8 cellular contexts compared by ENCODE assay signal in genomic region chr21:44793269-44794030, GRCh38. TPM values are rescaled to one million over a fixed set of nuclear protein-coding genes. Genes with fewer than 3 reads are reported as not detected.
DNase-seq lines count a peak whose midpoint lies in the region; ATAC-seq, FAIRE-seq and TF ChIP-seq lines count a peak whose summit lies in the region.

No MANE protein-coding gene starts in this region.

- H2BK15ac ChIP-seq in H1 (ENCODE audit: low read length) = no peak overlapping the region

- H2BK12ac ChIP-seq in H1 (ENCODE audit: low read depth, low read length) = no peak overlapping the region

- TF ChIP-seq RAD21 in H1 (IDR thresholded peaks at IDR 0.05 in 1 of 2, conservative IDR thresholded peaks at IDR 0.05 in 1 of 2; ENCODE audit: low read depth in 2 of 2, low read length in 2 of 2) = peak; percentile 90 to 95

- no peaks in the 10 kb centered on the region for H3K27me3 Mint-ChIP-seq in activated CD4-positive, alpha-beta T cell treated with anti-CD3 and anti-CD28 coated beads, Interleukin-2, amount 10 ng/mL, durations not matched to agents 24 days and 14 days

- H3K4me1 ChIP-seq in H1 (replicated peaks in 1 of 4; ENCODE audit: control insufficient read depth in 3 of 4, insufficient read depth in 4 of 4, low read length in 3 of 4) = peaks cover 0 to 5% (median 4%) of the 10 kb centered on the region in 4 experiments; a peak in 3 of 7 replicates
- H3K4me1 ChIP-seq in tibial artery = peaks cover 0 to 10% (median 0%) of the 10 kb centered on the region in 4 donors

- no peak overlapping the region for H3K23ac ChIP-seq in H1 (ENCODE audit: insufficient read length)

- no peaks in the 10 kb centered on the region for H3K23me2 ChIP-seq in H1 (ENCODE audit: low read depth, low read length)

- TF ChIP-seq CTCF in H1 (IDR thresholded peaks at IDR 0.05; ENCODE audit: control extremely low read depth in 1 of 3, insufficient read depth in 1 of 3, low read depth in 1 of 3, low read length in 3 of 3) (peak; percentile 54 to 86 (median 77)), tibial artery (IDR thresholded peaks at IDR 0.05) (peak; percentile 68 to 74)

- H3K4me3 Mint-ChIP-seq in activated CD4-positive, alpha-beta T cell treated with anti-CD3 and anti-CD28 coated beads, Interleukin-2, amount 10 ng/mL, durations not matched to agents 24 days and 14 days = no peak overlapping the region

- no peak for TF ChIP-seq EP300 in H1 (IDR thresholded peaks at IDR 0.05; ENCODE audit: borderline replicate concordance in 1 of 2, low read depth in 2 of 2, low read length in 2 of 2)

- peak; percentile 69 for DNase-seq in ELR (ENCODE audit: low read depth)
- peak; percentile 24 for DNase-seq in NCI-H446 treated with DMSO at 0.1 percent for 48 hours (lab: John Stamatoyannopoulos, UW)
- DNase-seq in activated CD4-positive, alpha-beta T cell treated with anti-CD3 and anti-CD28 coated beads, Interleukin-2, amount 10 ng/mL, durations not matched to agents 24 days and 14 days = peak; percentile 87
- peak in 1 of 2 experiments; percentile 55 for DNase-seq in H1 (ENCODE audit: low read depth in 1 of 2, low spot score in 2 of 2)
- peak; percentile 83 for DNase-seq in mesenteric fat pad (ENCODE audit: low spot score)
- DNase-seq in tibial artery = no peak

- no peak for TF ChIP-seq POLR2A in H1 (IDR thresholded peaks at IDR 0.05; ENCODE audit: control extremely low read depth in 1 of 2, low read depth in 2 of 2, low read length in 2 of 2)

- H3K4me3 ChIP-seq in H1 (ENCODE audit: extremely low read depth in 1 of 4, insufficient read depth in 2 of 4, low read depth in 3 of 4, low read length in 4 of 4) = no peak overlapping the region
- H3K4me3 ChIP-seq in tibial artery = no peak overlapping the region

- no peaks in the 10 kb centered on the region for H3K9me3 ChIP-seq in H1 (ENCODE audit: insufficient read depth in 2 of 2, low read depth in 1 of 2, low read length in 1 of 2)
- no peaks in the 10 kb centered on the region for H3K9me3 ChIP-seq in tibial artery

- POLR2A ChIA-PET in H1 (lab: Charles Lee; ENCODE audit: partially characterized antibody) = interaction anchor here (0.7 to 1.7 kb wide), 9 partner anchors 9 to 277 kb away, joined by 3 to 8 read pairs (median 4); partner anchors contain the start of gene UBE2G2

- no peak overlapping the region for H3K56ac ChIP-seq in H1 (replicated peaks; ENCODE audit: insufficient read length, low read depth, low read length)

- no peak overlapping the region for H2BK5ac ChIP-seq in H1 (ENCODE audit: low read depth, low read length)

- ATAC-seq in HG03095 (IDR thresholded peaks at IDR 0.05; ENCODE audit: unreplicated experiment) (peak; percentile 52), HG02870 (IDR thresholded peaks at IDR 0.05; ENCODE audit: unreplicated experiment) (no peak)

- H4K20me1 ChIP-seq in H1 (replicated peaks in 1 of 2; ENCODE audit: control insufficient read depth in 1 of 2, insufficient read depth in 2 of 2, low read length in 2 of 2) = peaks cover 7 to 16% of the 10 kb centered on the region in 2 experiments

- H3K27me3 ChIP-seq in H1 (replicated peaks in 1 of 4; ENCODE audit: control insufficient read depth in 3 of 4, extremely low read depth in 1 of 4, insufficient read depth in 3 of 4, low read length in 3 of 4) (no peaks in the 10 kb centered on the region), tibial artery (no peaks in the 10 kb centered on the region)

- H2BK120ac ChIP-seq in H1 (replicated peaks; ENCODE audit: low read depth, low read length) = peak overlapping the region; percentile 7

- H4K91ac ChIP-seq in H1 (replicated peaks; ENCODE audit: insufficient read length, low read length) = peak overlapping the region; percentile 44

- no peak overlapping the region for H4K5ac ChIP-seq in H1 (ENCODE audit: insufficient read length, low read depth, low read length)

- H2BK20ac ChIP-seq in H1 (ENCODE audit: low read length) = no peak overlapping the region

- H3K36me3 ChIP-seq in H1 (ENCODE audit: control insufficient read depth in 2 of 4, insufficient read depth in 4 of 4, low read length in 3 of 4) = peaks cover 0 to 19% (median 4%) of the 10 kb centered on the region in 4 experiments; a peak in 6 of 8 replicates
- peaks cover 0 to 18% (median 13%) of the 10 kb centered on the region in 3 donors for H3K36me3 ChIP-seq in tibial artery

- H3K14ac ChIP-seq in H1 (ENCODE audit: insufficient read length) = no peak overlapping the region

- H3K9ac ChIP-seq in H1 (replicated peaks in 1 of 4; ENCODE audit: extremely low read depth in 1 of 4, low read depth in 3 of 4, low read length in 3 of 4) = no peak overlapping the region

- WGBS in H1 (ENCODE audit: extremely low coverage in 1 of 2, insufficient coverage in 1 of 2, insufficient read length in 1 of 2, insufficient replicate concordance in 2 of 2, low coverage in 1 of 2, low lambda C conversion rate in 2 of 2, missing lambda C conversion rate in 1 of 2), 2 experiments = 33% methylated on average over 9 of the region's 9 CpGs; no CpG with 5 or more reads in 1 of the 2 experiments

- peak overlapping the region; percentile 49 for H3K27ac Mint-ChIP-seq in activated CD4-positive, alpha-beta T cell treated with anti-CD3 and anti-CD28 coated beads, Interleukin-2, amount 10 ng/mL, durations not matched to agents 24 days and 14 days

- intact Hi-C loops in activated CD4-positive, alpha-beta T cell treated with anti-CD3 and anti-CD28 coated beads, Interleukin-2, amount 10 ng/mL, durations not matched to agents 24 days and 14 days (cut with micrococcal nuclease) = loop anchor here (1.0 kb wide), 1 partner anchor 283 kb away; no protein-coding TSS in a partner anchor
- intact Hi-C loops in tibial artery (cut with DNase I; ENCODE audit: low total_unique reads) = loop anchor here (10.0 kb wide), 1 partner anchor 489 kb away; the partner anchor contains the start of gene PFKL

- H3K27ac ChIP-seq in H1 (ENCODE audit: low read depth, low read length) (no peak overlapping the region), tibial artery (no peak overlapping the region)

- H3K36me3 Mint-ChIP-seq in activated CD4-positive, alpha-beta T cell treated with anti-CD3 and anti-CD28 coated beads, Interleukin-2, amount 10 ng/mL, durations not matched to agents 24 days and 14 days (ENCODE audit: low read depth) = peaks cover 39% of the 10 kb centered on the region

- H4K8ac ChIP-seq in H1 (ENCODE audit: extremely low read depth, insufficient read depth, low read length) = no peak overlapping the region

- H3K79me1 ChIP-seq in H1 (ENCODE audit: low read depth, low read length) = peaks cover 8% of the 10 kb centered on the region

- peaks cover 15 to 93% of the 10 kb centered on the region in 2 experiments for H3K79me2 ChIP-seq in H1 (ENCODE audit: control insufficient read depth in 1 of 2, insufficient read depth in 2 of 2, low read length in 2 of 2)

- no peak overlapping the region for H3K18ac ChIP-seq in H1 (ENCODE audit: extremely low read depth, low read length)

- CTCF ChIA-PET in H1 (lab: Charles Lee; ENCODE audit: partially characterized antibody) = interaction anchor here (0.5 to 2.7 kb wide), 71 partner anchors 8 to 449 kb away, joined by 3 to 24 read pairs (median 5); partner anchors contain the start of genes KRTAP10-12, KRTAP10-2, KRTAP10-6 and TSPEAR

- no peaks in the 10 kb centered on the region for H3K9me3 Mint-ChIP-seq in activated CD4-positive, alpha-beta T cell treated with anti-CD3 and anti-CD28 coated beads, Interleukin-2, amount 10 ng/mL, durations not matched to agents 24 days and 14 days

- FAIRE-seq in H1 (lab: Jason Lieb, UNC) = peak; percentile 36

- H2AK5ac ChIP-seq in H1 (ENCODE audit: low read depth, low read length) = no peak overlapping the region

- no peak overlapping the region for H3K4ac ChIP-seq in H1 (replicated peaks; ENCODE audit: insufficient read length, low read depth, low read length)

- H2AFZ ChIP-seq in H1 (ENCODE audit: low read length) = no peak overlapping the region

- peak overlapping the region in 1 of 2 experiments; percentile 38; a peak in 2 of 4 replicates for H3K4me2 ChIP-seq in H1 (ENCODE audit: insufficient read depth in 1 of 2, low read depth in 2 of 2, low read length in 2 of 2)

- H3K4me1 Mint-ChIP-seq in activated CD4-positive, alpha-beta T cell treated with anti-CD3 and anti-CD28 coated beads, Interleukin-2, amount 10 ng/mL, durations not matched to agents 24 days and 14 days = peaks cover 30% of the 10 kb centered on the region

TF ChIP-seq in H1, 55 proteins besides CTCF, POLR2A, EP300 and RAD21 (continues in another document):
- TF ChIP-seq KDM4A (IDR thresholded peaks at IDR 0.05; ENCODE audit: low read depth, low read length, severe bottlenecking) (no peak), GABPA (IDR thresholded peaks at IDR 0.05; ENCODE audit: borderline replicate concordance, insufficient read depth, low read length) (peak; percentile 72; the same call in 1 of the 2 replicates), TCF12 (IDR thresholded peaks at IDR 0.05; ENCODE audit: low read depth, low read length) (no peak), GTF2F1 (IDR thresholded peaks at IDR 0.05; ENCODE audit: borderline replicate concordance, low read depth, low read length) (no peak), ASH2L (IDR thresholded peaks at IDR 0.05; ENCODE audit: low read length) (no peak)

RNA-seq across cellular contexts. Expression of gene UBE2G2, which starts 8.2 kb away (rescaled TPM):
- 143 and 148 TPM in 2 replicates for total RNA-seq in activated CD4-positive, alpha-beta T cell treated with anti-CD3 and anti-CD28 coated beads, Interleukin-2, amount 10 ng/mL, durations not matched to agents 24 days and 14 days
- total RNA-seq in H1 (2021; fragmentation: NEBNext Ultra II Directional; extraction: Animal tissue kit (Norgen Biotek cat#: 25700)) = 93.0 and 101 TPM in 2 replicates
- 96.3 and 145 TPM in 2 replicates for polyA plus RNA-seq in H1 (2011; rRNA removed)
- 155 TPM for polyA plus RNA-seq in H1 (2011; cell fraction: cytosol; rRNA removed)
- 199 TPM for polyA plus RNA-seq in H1 (2011; cell fraction: nucleus; rRNA removed)
- polyA plus RNA-seq in H1 (2012, experiment 1 of 2) = 118 to 169 TPM (median 137 TPM) in 4 replicates
- 37.9 TPM for polyA plus RNA-seq in H1 (2012, experiment 2 of 2)
- 64.7 TPM for polyA plus RNA-seq in H1 (2013, experiment 1 of 2)
- polyA plus RNA-seq in H1 (2013, experiment 2 of 2) = 58.9 TPM
- polyA minus RNA-seq in H1 (2011; rRNA and poly(A)+ RNA removed) = 140 and 150 TPM in 2 replicates
- polyA minus RNA-seq in H1 (2011; cell fraction: cytosol; rRNA and poly(A)+ RNA removed) = 77.9 TPM
- 82.5 TPM for polyA minus RNA-seq in H1 (2011; cell fraction: nucleus; rRNA and poly(A)+ RNA removed)
- 123 TPM for total RNA-seq in mesenteric fat pad

RNA-seq across cellular contexts. Expression of gene SUMO3, which starts 24.4 kb away (rescaled TPM):
- 90.3 and 90.6 TPM in 2 replicates for total RNA-seq in activated CD4-positive, alpha-beta T cell treated with anti-CD3 and anti-CD28 coated beads, Interleukin-2, amount 10 ng/mL, durations not matched to agents 24 days and 14 days
- 95.0 and 96.8 TPM in 2 replicates for total RNA-seq in H1 (2021; fragmentation: NEBNext Ultra II Directional; extraction: Animal tissue kit (Norgen Biotek cat#: 25700))
- 97.8 and 101 TPM in 2 replicates for polyA plus RNA-seq in H1 (2011; rRNA removed)
- 105 TPM for polyA plus RNA-seq in H1 (2011; cell fraction: cytosol; rRNA removed)
- 35.1 TPM for polyA plus RNA-seq in H1 (2011; cell fraction: nucleus; rRNA removed)
- 88.6 to 98.6 TPM (median 95.5 TPM) in 4 replicates for polyA plus RNA-seq in H1 (2012, experiment 1 of 2)
- 117 TPM for polyA plus RNA-seq in H1 (2012, experiment 2 of 2)
- 98.6 TPM for polyA plus RNA-seq in H1 (2013, experiment 1 of 2)
- polyA plus RNA-seq in H1 (2013, experiment 2 of 2) = 104 TPM
- polyA minus RNA-seq in H1 (2011; rRNA and poly(A)+ RNA removed) = 47.9 and 48.2 TPM in 2 replicates
- polyA minus RNA-seq in H1 (2011; cell fraction: cytosol; rRNA and poly(A)+ RNA removed) = 49.1 TPM
- 39.7 TPM for polyA minus RNA-seq in H1 (2011; cell fraction: nucleus; rRNA and poly(A)+ RNA removed)
- 82.2 TPM for total RNA-seq in mesenteric fat pad

Comparison
In these comparisons a context has a peak if more than half of its experiments do, and no peak if none do; other contexts are left out.
1. DNase-seq: peak in ELR (single experiment), NCI-H446 treated with DMSO at 0.1 percent for 48 hours (single experiment), activated CD4-positive, alpha-beta T cell treated with anti-CD3 and anti-CD28 coated beads, Interleukin-2, amount 10 ng/mL, durations not matched to agents 24 days and 14 days (single experiment) and mesenteric fat pad (single experiment); none in tibial artery (0 of 2).